In genomic region chr11:12537778-12538401, GRCh38 we compare ENCODE assay signal across 16 cellular contexts.
DNase-seq lines count a peak whose midpoint lies in the region; ATAC-seq and FAIRE-seq lines count a peak whose summit lies in the region.
"Had no signal": no experiment of that assay in that cellular context is flagged by ENCODE, and none has a peak within 500 bp of the region (broad histone marks: within the 10 kb centered on the region; RNA-seq: fewer than 3 reads in every experiment).

No MANE protein-coding gene starts in this region.

- intact Hi-C loops in sciatic nerve (cut with DNase I) = no loop called here

- FAIRE-seq in GM19239 (lab: Jason Lieb, UNC) = no peak
- FAIRE-seq: GM12892 had no signal

- 60 to 64% methylated on average over 6 of the region's 6 CpGs for WGBS in GM23248 (ENCODE audit: low coverage in 1 of 2, low lambda C conversion rate in 2 of 2, missing lambda C conversion rate in 2 of 2), 2 experiments

- H3K79me2 ChIP-seq in GM23248 (ENCODE audit: insufficient read depth) = no peaks in the 10 kb centered on the region

- no peak overlapping the region for H2AFZ ChIP-seq in GM23248

- no peak overlapping the region for H3K9ac ChIP-seq in GM23248

- peak; percentile 26 for DNase-seq in GM23248
- DNase-seq in NCI-H446 treated with DMSO at 0.1 percent for 48 hours (lab: John Stamatoyannopoulos, UW) = peak; percentile 35
- peak; percentile 34 for DNase-seq in fibroblast of peridontal ligament (ENCODE audit: extremely low read depth)
- no peak for DNase-seq in sciatic nerve (ENCODE audit: low spot score)
- no peak for DNase-seq in hypothalamus (lab: John Stamatoyannopoulos, UW)
- no peak for DNase-seq in NCI-H2227 treated with DMSO at 0.1 percent for 48 hours (lab: John Stamatoyannopoulos, UW)
- DNase-seq in SKM-1 treated with dmso at 0.1 percent for 144 hours (lab: John Stamatoyannopoulos, UW; ENCODE audit: unreplicated experiment) = no peak
- DNase-seq in GM19239 (ENCODE audit: insufficient read length, low spot score) = no peak
- DNase-seq: activated CD4-positive, CD25-positive, alpha-beta regulatory T cell treated with anti-CD3 and anti-CD28 coated beads, Interleukin-2, amount 50 U/mL, for 72 hours; GDM1; head of caudate nucleus; Kasumi-1; NCI-H510A; nucleus accumbens; SHP77 treated with DMSO at 0.1 percent for 48 hours had no signal

- no peak overlapping the region for H3K4me3 ChIP-seq in GM23248

- H3K27ac ChIP-seq in GM23248 = peak overlapping the region; percentile 93; the same call in 1 of the 2 replicates

- H3K4me2 ChIP-seq in GM23248 (ENCODE audit: unreplicated experiment) = no peak overlapping the region

- H3K36me3 ChIP-seq in GM23248 (ENCODE audit: low read depth) = peaks cover 4% of the 10 kb centered on the region; the same call in 1 of the 2 replicates

- H3F3A ChIP-seq in GM23248 (ENCODE audit: insufficient read depth) = peaks cover 59% of the 10 kb centered on the region

- no peaks in the 10 kb centered on the region for H3K9me2 ChIP-seq in GM23248 (ENCODE audit: insufficient read depth)

- H4K20me1 ChIP-seq in GM23248 (ENCODE audit: insufficient read depth) = no peaks in the 10 kb centered on the region

- peaks cover 49% of the 10 kb centered on the region for H3K4me1 ChIP-seq in GM23248 (ENCODE audit: insufficient read depth)

- no peaks in the 10 kb centered on the region for H3K9me3 ChIP-seq in GM23248 (ENCODE audit: low read depth)

- peak; percentile 76 for ATAC-seq in sciatic nerve

- in situ Hi-C loops in GM23248 (cut with MboI) = no loop called here

- no peaks in the 10 kb centered on the region for H3K27me3 ChIP-seq in GM23248 (replicated peaks; ENCODE audit: insufficient read depth)

Comparison
In these comparisons a context has a peak if more than half of its experiments do, and no peak if none do; other contexts are left out.
1. DNase-seq: peak in GM23248 (single experiment), NCI-H446 treated with DMSO at 0.1 percent for 48 hours (single experiment) and fibroblast of peridontal ligament (single experiment); none in sciatic nerve (single experiment), hypothalamus (0 of 51), NCI-H2227 treated with DMSO at 0.1 percent for 48 hours (single experiment), SKM-1 treated with dmso at 0.1 percent for 144 hours (single experiment) and GM19239 (single experiment).